ENCODE assay signal across 8 cellular contexts in genomic region chr4:139455187-139455586, GRCh38. TPM values are rescaled to one million over a fixed set of nuclear protein-coding genes. Genes with fewer than 3 reads are reported as not detected.
DNase-seq lines count a peak whose midpoint lies in the region; ATAC-seq and TF ChIP-seq lines count a peak whose summit lies in the region.

No MANE protein-coding gene starts in this region.

- H3K27me3 ChIP-seq in BLaER1 = no peaks in the 10 kb centered on the region
- no peaks in the 10 kb centered on the region for H3K27me3 ChIP-seq in neural cell (ENCODE audit: insufficient read depth, low read depth, low read length)

- H4K20me1 ChIP-seq in BLaER1 (peaks cover 20% of the 10 kb centered on the region), neural cell (ENCODE audit: insufficient read depth) (no peaks in the 10 kb centered on the region)

- H3K27me3 Mint-ChIP-seq in dendritic cell treated with granulocyte-macrophage colony-stimulating factor and Interleukin-4, amounts not matched to agents 40 ng/mL and 50 ng/mL, for 4 days = no peaks in the 10 kb centered on the region

- H3K4me1 ChIP-seq in BLaER1 = peaks cover 42% of the 10 kb centered on the region

- H3K4me3 ChIP-seq in BLaER1 (peak overlapping the region; percentile 91), LNCaP clone FGC (ENCODE audit: low read depth, low read length) (peak overlapping the region; percentile 93), neural cell (ENCODE audit: low read length) (peak overlapping the region; percentile 87)

- H3K4me1 Mint-ChIP-seq in dendritic cell treated with granulocyte-macrophage colony-stimulating factor and Interleukin-4, amounts not matched to agents 40 ng/mL and 50 ng/mL, for 4 days (ENCODE audit: low read depth) = peaks cover 56% of the 10 kb centered on the region

- DNase-seq in LNCaP clone FGC (ENCODE audit: low read depth) (no peak), SKM-1 treated with dmso at 0.1 percent for 144 hours (lab: John Stamatoyannopoulos, UW; ENCODE audit: unreplicated experiment) (no peak), mucosa of gallbladder (ENCODE audit: low spot score) (no peak), sciatic nerve (ENCODE audit: low spot score) (no peak)
- DNase-seq in activated effector memory CD4-positive, alpha-beta T cell treated with anti-CD3 and anti-CD28 coated beads, Interleukin-2, amount 50 U/mL, for 16 hours = no peak

- H3K9me2 ChIP-seq in neural cell (ENCODE audit: insufficient read depth, low read length) = no peaks in the 10 kb centered on the region

- peak overlapping the region; percentile 89 for H3K4me2 ChIP-seq in BLaER1
- H3K4me2 ChIP-seq in neural cell (ENCODE audit: low read length) = peak overlapping the region; percentile 95

- H3K4me3 Mint-ChIP-seq in dendritic cell treated with granulocyte-macrophage colony-stimulating factor and Interleukin-4, amounts not matched to agents 40 ng/mL and 50 ng/mL, for 4 days = peak overlapping the region; percentile 18

- peaks cover 16% of the 10 kb centered on the region for H3K36me3 Mint-ChIP-seq in dendritic cell treated with granulocyte-macrophage colony-stimulating factor and Interleukin-4, amounts not matched to agents 40 ng/mL and 50 ng/mL, for 4 days (ENCODE audit: low read depth)

- no peak overlapping the region for H2AFZ ChIP-seq in neural cell (ENCODE audit: low read depth, low read length)

- H3K27ac Mint-ChIP-seq in dendritic cell treated with granulocyte-macrophage colony-stimulating factor and Interleukin-4, amounts not matched to agents 40 ng/mL and 50 ng/mL, for 4 days = no peak overlapping the region

- peaks cover 3% of the 10 kb centered on the region for H3K9me3 ChIP-seq in BLaER1
- no peaks in the 10 kb centered on the region for H3K9me3 ChIP-seq in neural cell (ENCODE audit: low read length)

- no peak for TF ChIP-seq RAD21 in neural cell (conservative IDR thresholded peaks at IDR 0.05)

- ATAC-seq in sciatic nerve = no peak

- H3K9ac ChIP-seq in BLaER1 (peak overlapping the region; percentile 25; the same call in 1 of the 2 replicates), neural cell (ENCODE audit: low read length) (peak overlapping the region; percentile 83)

- no peak for TF ChIP-seq EP300 in neural cell (conservative IDR thresholded peaks at IDR 0.05; ENCODE audit: poor library complexity, severe bottlenecking)

- no peaks in the 10 kb centered on the region for H3K9me3 Mint-ChIP-seq in dendritic cell treated with granulocyte-macrophage colony-stimulating factor and Interleukin-4, amounts not matched to agents 40 ng/mL and 50 ng/mL, for 4 days

- intact Hi-C loops in dendritic cell treated with granulocyte-macrophage colony-stimulating factor and Interleukin-4, amounts not matched to agents 40 ng/mL and 50 ng/mL, for 4 days (cut with micrococcal nuclease) = loop anchor here (10.0 kb wide), 1 partner anchor 100 kb away; the partner anchor contains the start of gene SETD7
- intact Hi-C loops in sciatic nerve (cut with DNase I) = no loop called here

- H3K79me2 ChIP-seq in neural cell (replicated peaks; ENCODE audit: insufficient read depth, low read length) = peaks cover 25% of the 10 kb centered on the region

- H3K27ac ChIP-seq in BLaER1 (no peak overlapping the region), neural cell (ENCODE audit: low read length) (no peak overlapping the region)

- TF ChIP-seq CTCF in LNCaP clone FGC (IDR thresholded peaks at IDR 0.05; ENCODE audit: control insufficient read depth, extremely low read depth, insufficient read depth) (no peak), neural cell (IDR thresholded peaks at IDR 0.05; ENCODE audit: poor library complexity, severe bottlenecking) (no peak)

- H3K36me3 ChIP-seq in BLaER1 (0 out of 2 replicates have a peak, but pooled peaks cover 3% of the 10 kb centered on the region), neural cell (ENCODE audit: insufficient read depth, low read length) (no peaks in the 10 kb centered on the region)

- no peaks in the 10 kb centered on the region for H3F3A ChIP-seq in neural cell (ENCODE audit: insufficient read depth, low read length, poor library complexity, severe bottlenecking)

TF ChIP-seq in neural cell, 6 proteins besides CTCF, POLR2A, EP300 and RAD21:
- TF ChIP-seq TAF1 (IDR thresholded peaks at IDR 0.05; ENCODE audit: low read depth) (no peak), MXI1 (conservative IDR thresholded peaks at IDR 0.05; ENCODE audit: poor library complexity, severe bottlenecking) (no peak), SMC3 (conservative IDR thresholded peaks at IDR 0.05; ENCODE audit: poor library complexity) (no peak), EZH2 (IDR thresholded peaks at IDR 0.05; ENCODE audit: borderline replicate concordance, insufficient read depth, low read length, poor library complexity, severe bottlenecking) (no peak), POLR2AphosphoS5 (IDR thresholded peaks at IDR 0.05) (no peak)
- TF ChIP-seq, protein P1, sequence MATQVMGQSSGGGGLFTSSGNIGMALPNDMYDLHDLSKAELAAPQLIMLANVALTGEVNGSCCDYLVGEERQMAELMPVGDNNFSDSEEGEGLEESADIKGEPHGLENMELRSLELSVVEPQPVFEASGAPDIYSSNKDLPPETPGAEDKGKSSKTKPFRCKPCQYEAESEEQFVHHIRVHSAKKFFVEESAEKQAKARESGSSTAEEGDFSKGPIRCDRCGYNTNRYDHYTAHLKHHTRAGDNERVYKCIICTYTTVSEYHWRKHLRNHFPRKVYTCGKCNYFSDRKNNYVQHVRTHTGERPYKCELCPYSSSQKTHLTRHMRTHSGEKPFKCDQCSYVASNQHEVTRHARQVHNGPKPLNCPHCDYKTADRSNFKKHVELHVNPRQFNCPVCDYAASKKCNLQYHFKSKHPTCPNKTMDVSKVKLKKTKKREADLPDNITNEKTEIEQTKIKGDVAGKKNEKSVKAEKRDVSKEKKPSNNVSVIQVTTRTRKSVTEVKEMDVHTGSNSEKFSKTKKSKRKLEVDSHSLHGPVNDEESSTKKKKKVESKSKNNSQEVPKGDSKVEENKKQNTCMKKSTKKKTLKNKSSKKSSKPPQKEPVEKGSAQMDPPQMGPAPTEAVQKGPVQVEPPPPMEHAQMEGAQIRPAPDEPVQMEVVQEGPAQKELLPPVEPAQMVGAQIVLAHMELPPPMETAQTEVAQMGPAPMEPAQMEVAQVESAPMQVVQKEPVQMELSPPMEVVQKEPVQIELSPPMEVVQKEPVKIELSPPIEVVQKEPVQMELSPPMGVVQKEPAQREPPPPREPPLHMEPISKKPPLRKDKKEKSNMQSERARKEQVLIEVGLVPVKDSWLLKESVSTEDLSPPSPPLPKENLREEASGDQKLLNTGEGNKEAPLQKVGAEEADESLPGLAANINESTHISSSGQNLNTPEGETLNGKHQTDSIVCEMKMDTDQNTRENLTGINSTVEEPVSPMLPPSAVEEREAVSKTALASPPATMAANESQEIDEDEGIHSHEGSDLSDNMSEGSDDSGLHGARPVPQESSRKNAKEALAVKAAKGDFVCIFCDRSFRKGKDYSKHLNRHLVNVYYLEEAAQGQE (IDR thresholded peaks at IDR 0.05; ENCODE audit: borderline replicate concordance) = no peak

RNA-seq across cellular contexts. Expression of gene RAB33B, which starts 1.3 kb away (rescaled TPM):
- polyA plus RNA-seq in neural cell = 8.6 and 10.7 TPM in 2 replicates
- polyA minus RNA-seq in neural cell = 23.4 and 24.2 TPM in 2 replicates
- total RNA-seq in mucosa of gallbladder (9.8 TPM), sciatic nerve (13.8 TPM)
